ENCODE assay signal across 16 cellular contexts in genomic region chr11:113286509-113287497, GRCh38. TPM values are rescaled to one million over a fixed set of nuclear protein-coding genes. Genes with fewer than 3 reads are reported as not detected.
DNase-seq lines count a peak whose midpoint lies in the region; ATAC-seq and TF ChIP-seq lines count a peak whose summit lies in the region.
"Had no signal": no experiment of that assay in that cellular context is flagged by ENCODE, and none has a peak within 500 bp of the region (broad histone marks: within the 10 kb centered on the region; RNA-seq: fewer than 3 reads in every experiment).

No MANE protein-coding gene starts in this region.

- 78% methylated on average over 11 of the region's 11 CpGs for WGBS in hepatocyte (ENCODE audit: low lambda C conversion rate, missing lambda C conversion rate)

- DNase-seq in Right ventricle myocardium superior (no peak), cardiac septum (ENCODE audit: low spot score) (no peak), astrocyte of the hippocampus (ENCODE audit: low read depth, low spot score) (peak; percentile 22), hepatocyte (ENCODE audit: low spot score) (no peak), left lung (no peak)
- DNase-seq in effector memory CD4-positive, alpha-beta T cell, result no peak
- DNase-seq in central memory CD4-positive, alpha-beta T cell, result no peak
- DNase-seq: activated CD4-positive, alpha-beta T cell treated with anti-CD3 and anti-CD28 coated beads for 1 hour; activated gamma-delta T cell; MV-4-11; NCI-H2029 treated with DMSO at 0.1 percent for 48 hours; PC-3; stimulated activated CD4-positive, alpha-beta T cell treated with anti-CD3 and anti-CD28 coated beads, Interleukin-2, amount 100 ng/mL, for 24 hours; T1000 had no signal

- H3K36me3 ChIP-seq in hepatocyte (replicated peaks; ENCODE audit: insufficient read depth, low read depth) (no peaks in the 10 kb centered on the region), left lung (no peaks in the 10 kb centered on the region)
- no peaks in the 10 kb centered on the region for H3K36me3 ChIP-seq in effector memory CD4-positive, alpha-beta T cell (ENCODE audit: control insufficient read depth, insufficient read depth, low read length)

- H3K9me3 ChIP-seq in hepatocyte (ENCODE audit: low read depth) (no peaks in the 10 kb centered on the region), left lung (no peaks in the 10 kb centered on the region)
- H3K9me3 ChIP-seq in effector memory CD4-positive, alpha-beta T cell (ENCODE audit: control insufficient read depth, low read length), result no peaks in the 10 kb centered on the region

- H3K79me2 ChIP-seq in hepatocyte, result no peaks in the 10 kb centered on the region

- H3K27me3 ChIP-seq in hepatocyte, result no peaks in the 10 kb centered on the region
- no peaks in the 10 kb centered on the region for H3K27me3 ChIP-seq in left lung
- H3K27me3 ChIP-seq in effector memory CD4-positive, alpha-beta T cell (replicated peaks; ENCODE audit: control insufficient read depth, insufficient read depth, low read length, poor library complexity, severe bottlenecking), result no peaks in the 10 kb centered on the region

- no peak overlapping the region for H3K4me2 ChIP-seq in hepatocyte

- ATAC-seq in Right ventricle myocardium superior (ENCODE audit: poor library complexity), result peak; percentile 45
- no peak for ATAC-seq in left lung
- ATAC-seq in HG03175 (IDR thresholded peaks at IDR 0.05; ENCODE audit: unreplicated experiment), result no peak
- ATAC-seq: PC-3 had no signal

- TF ChIP-seq CTCF in hepatocyte (IDR thresholded peaks at IDR 0.05; ENCODE audit: poor library complexity) (no peak), left lung (IDR thresholded peaks at IDR 0.05) (no peak)

- peak overlapping the region; percentile 71 for H3K27ac ChIP-seq in hepatocyte
- no peak overlapping the region for H3K27ac ChIP-seq in left lung
- H3K27ac ChIP-seq in effector memory CD4-positive, alpha-beta T cell (ENCODE audit: insufficient read depth, low read length, poor library complexity, severe bottlenecking), result no peak overlapping the region
- H3K27ac ChIP-seq: coronary artery had no signal

- no peak overlapping the region for H2AFZ ChIP-seq in hepatocyte

- no peaks in the 10 kb centered on the region for H3K9me2 ChIP-seq in hepatocyte (replicated peaks; ENCODE audit: insufficient read depth)

- H4K20me1 ChIP-seq in hepatocyte (ENCODE audit: insufficient read depth, poor library complexity, severe bottlenecking), result no peaks in the 10 kb centered on the region

- intact Hi-C loops in Right ventricle myocardium superior (cut with DNase I), result loop anchor here (5.0 to 10.0 kb wide), 3 partner anchors 700 to 1062 kb away; partner anchors contain the start of gene PTS
- intact Hi-C loops in cardiac septum (cut with DNase I), result no loop called here
- intact Hi-C loops in left lung (cut with DNase I), result loop anchor here (5.0 to 10.0 kb wide), 2 partner anchors 700 to 702 kb away; no protein-coding TSS in a partner anchor

- peaks cover 20% of the 10 kb centered on the region for H3K4me1 ChIP-seq in hepatocyte (ENCODE audit: insufficient read depth)
- H3K4me1 ChIP-seq in left lung, result no peaks in the 10 kb centered on the region
- no peaks in the 10 kb centered on the region for H3K4me1 ChIP-seq in effector memory CD4-positive, alpha-beta T cell (ENCODE audit: control insufficient read depth, insufficient read depth, low read length, poor library complexity, severe bottlenecking)

- H3K4me3 ChIP-seq in hepatocyte (no peak overlapping the region), left lung (no peak overlapping the region)
- H3K4me3 ChIP-seq in effector memory CD4-positive, alpha-beta T cell (ENCODE audit: insufficient read depth, low read depth, low read length, poor library complexity, severe bottlenecking), result no peak overlapping the region
- H3K4me3 ChIP-seq: coronary artery had no signal

RNA-seq across cellular contexts. Expression of gene TTC12, which starts 27.6 kb away (rescaled TPM):
- 4.3 TPM for total RNA-seq in Right ventricle myocardium superior
- total RNA-seq in cardiac septum, result 12.0 TPM
- 10.5 and 12.4 TPM in 2 replicates for total RNA-seq in hepatocyte
- 9.2 and 9.4 TPM in 2 replicates for polyA plus RNA-seq in hepatocyte
- total RNA-seq in left lung, result 10 to 100 TPM; 12.4 to 17.5 TPM
